Comparison of ENCODE assay signal across 31 cellular contexts in the genomic region with DNA sequence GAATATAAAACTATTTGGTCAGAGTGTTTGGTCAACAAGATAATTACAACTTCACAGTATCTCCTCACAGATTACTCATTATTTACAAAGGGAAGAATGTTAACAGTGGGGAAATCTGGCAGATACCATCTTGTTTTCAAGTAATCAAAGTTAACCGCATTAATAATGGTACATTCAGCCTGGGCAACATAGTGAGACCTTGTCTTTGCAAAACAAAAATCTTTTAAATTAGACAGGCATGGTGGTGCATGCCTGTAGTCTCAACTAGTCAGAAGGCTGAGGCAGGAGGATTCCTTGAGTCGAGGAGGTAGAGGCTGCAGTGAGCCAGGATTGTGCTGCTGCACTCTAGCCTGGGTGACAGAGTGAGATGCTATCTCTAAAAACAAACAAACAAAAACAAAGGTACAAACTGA.
DNase-seq lines count a peak whose midpoint lies in the region; FAIRE-seq and TF ChIP-seq lines count a peak whose summit lies in the region.
"Had no signal": no experiment of that assay in that cellular context is flagged by ENCODE, and none has a peak within 500 bp of the region (broad histone marks: within the 10 kb centered on the region; RNA-seq: fewer than 3 reads in every experiment).

No MANE protein-coding gene starts in this region.

- H3K36me3 Mint-ChIP-seq in glutamatergic neuron (ENCODE audit: unreplicated experiment): peaks cover 17% of the 10 kb centered on the region
- H3K36me3 Mint-ChIP-seq in activated naive CD8-positive, alpha-beta T cell treated with anti-CD3 and anti-CD28 coated beads for 36 hours: peaks cover 26% of the 10 kb centered on the region

- H3K27ac ChIP-seq in endothelial cell of umbilical vein (ENCODE audit: insufficient read depth, low read depth, low read length) (no peak overlapping the region), RWPE1 (no peak overlapping the region)
- H3K27ac ChIP-seq: 22Rv1, ascending aorta, coronary artery, esophagus squamous epithelium, gastroesophageal sphincter, neutrophil, right lobe of liver, SJSA1, upper lobe of right lung had no signal

- H3K9me3 ChIP-seq in endothelial cell of umbilical vein (replicated peaks; ENCODE audit: control insufficient read depth, insufficient read depth, low read length): no peaks in the 10 kb centered on the region
- H3K9me3 ChIP-seq: HAP-1, neutrophil, right lobe of liver, SJSA1 had no signal

- DNase-seq in NCI-H2196 (lab: John Stamatoyannopoulos, UW; ENCODE audit: unreplicated experiment): peak; percentile 10
- DNase-seq in NCI-H2196 treated with DMSO at 0.1 percent for 48 hours (lab: John Stamatoyannopoulos, UW; ENCODE audit: unreplicated experiment): no peak
- DNase-seq in NCI-H748 (lab: John Stamatoyannopoulos, UW; ENCODE audit: unreplicated experiment): peak; percentile 14
- peak; percentile 16 for DNase-seq in endothelial cell of umbilical vein (ENCODE audit: low read depth, low spot score)
- DNase-seq in NCI-H1930 (lab: John Stamatoyannopoulos, UW): no peak
- no peak for DNase-seq in glutamatergic neuron
- no peak for DNase-seq in RWPE1 (ENCODE audit: low spot score)
- DNase-seq in activated naive CD8-positive, alpha-beta T cell treated with anti-CD3 and anti-CD28 coated beads for 36 hours: no peak
- DNase-seq: activated CD4-positive, alpha-beta memory T cell treated with anti-CD3 and anti-CD28 coated beads, Interleukin-2, amount 10 ng/mL, durations not matched to agents 7 days and 5 days; activated CD4-positive, alpha-beta T cell treated with anti-CD3 and anti-CD28 coated beads for 1 hour; CD4-positive, alpha-beta memory T cell; effector memory CD8-positive, alpha-beta T cell; esophagus squamous epithelium; hippocampal formation; KBM-7; NCI-H1436; NCI-H510A; right lobe of liver; stimulated activated CD4-positive, alpha-beta T cell treated with anti-CD3 and anti-CD28 coated beads, Interleukin-2, amount 100 ng/mL, for 48 hours; substantia nigra; T-cell; upper lobe of right lung had no signal

- H3K9me1 ChIP-seq in endothelial cell of umbilical vein (replicated peaks; ENCODE audit: control insufficient read depth, extremely low read depth, insufficient read depth, low read length): no peaks in the 10 kb centered on the region

- no peaks in the 10 kb centered on the region for H3K36me3 ChIP-seq in endothelial cell of umbilical vein (ENCODE audit: control insufficient read depth in 2 of 2, extremely low read depth in 1 of 2, insufficient read depth in 2 of 2, low read length in 2 of 2)
- H3K36me3 ChIP-seq: HAP-1, neutrophil, SJSA1, upper lobe of right lung had no signal

- H3K79me2 ChIP-seq in endothelial cell of umbilical vein (ENCODE audit: control insufficient read depth, insufficient read depth, low read length): peaks cover 4% of the 10 kb centered on the region

- H2AFZ ChIP-seq in endothelial cell of umbilical vein (ENCODE audit: low read depth, low read length): no peak overlapping the region

- no peak for FAIRE-seq in endothelial cell of umbilical vein (lab: Jason Lieb, UNC)
- FAIRE-seq: TTC549 had no signal

- H3K9ac ChIP-seq in endothelial cell of umbilical vein (replicated peaks; ENCODE audit: extremely low read depth, insufficient read depth, low read length): no peak overlapping the region

- no peaks in the 10 kb centered on the region for H4K20me1 ChIP-seq in endothelial cell of umbilical vein (replicated peaks; ENCODE audit: control insufficient read depth, extremely low read depth, insufficient read depth, low read length)

- H3K4me3 ChIP-seq in endothelial cell of umbilical vein (replicated peaks in 1 of 3; ENCODE audit: insufficient read depth in 1 of 3, low read depth in 1 of 3, low read length in 3 of 3): no peak overlapping the region
- H3K4me3 ChIP-seq: ascending aorta, coronary artery, esophagus squamous epithelium, gastroesophageal sphincter, HAP-1, right lobe of liver, SJSA1, upper lobe of right lung had no signal

- H3K4me2 ChIP-seq in endothelial cell of umbilical vein (ENCODE audit: insufficient read depth, low read length): no peak overlapping the region

- no peak overlapping the region for H3K4me3 Mint-ChIP-seq in glutamatergic neuron (ENCODE audit: unreplicated experiment)
- no peak overlapping the region for H3K4me3 Mint-ChIP-seq in activated naive CD8-positive, alpha-beta T cell treated with anti-CD3 and anti-CD28 coated beads for 36 hours
- H3K4me3 Mint-ChIP-seq: activated CD4-positive, alpha-beta memory T cell treated with anti-CD3 and anti-CD28 coated beads, Interleukin-2, amount 10 ng/mL, durations not matched to agents 7 days and 5 days; CD4-positive, alpha-beta memory T cell; effector memory CD8-positive, alpha-beta T cell; T-cell had no signal

- no peaks in the 10 kb centered on the region for H3K27me3 Mint-ChIP-seq in glutamatergic neuron (ENCODE audit: unreplicated experiment)
- no peaks in the 10 kb centered on the region for H3K27me3 Mint-ChIP-seq in activated naive CD8-positive, alpha-beta T cell treated with anti-CD3 and anti-CD28 coated beads for 36 hours
- H3K27me3 Mint-ChIP-seq: activated CD4-positive, alpha-beta memory T cell treated with anti-CD3 and anti-CD28 coated beads, Interleukin-2, amount 10 ng/mL, durations not matched to agents 7 days and 5 days; CD4-positive, alpha-beta memory T cell; effector memory CD8-positive, alpha-beta T cell; T-cell had no signal

- intact Hi-C loops in endothelial cell of umbilical vein (cut with micrococcal nuclease): no loop called here

- H3K27ac Mint-ChIP-seq in glutamatergic neuron (ENCODE audit: unreplicated experiment): no peak overlapping the region
- H3K27ac Mint-ChIP-seq in activated naive CD8-positive, alpha-beta T cell treated with anti-CD3 and anti-CD28 coated beads for 36 hours: no peak overlapping the region
- H3K27ac Mint-ChIP-seq: activated CD4-positive, alpha-beta memory T cell treated with anti-CD3 and anti-CD28 coated beads, Interleukin-2, amount 10 ng/mL, durations not matched to agents 7 days and 5 days; activated naive CD4-positive, alpha-beta T cell treated with anti-CD3 and anti-CD28 coated beads, Interleukin-2, amount 50 U/mL, for 72 hours; effector memory CD8-positive, alpha-beta T cell; T-cell had no signal

- no peaks in the 10 kb centered on the region for H3K27me3 ChIP-seq in endothelial cell of umbilical vein (ENCODE audit: control insufficient read depth in 2 of 2, insufficient read depth in 2 of 2, low read length in 2 of 2)
- H3K27me3 ChIP-seq: ascending aorta, esophagus squamous epithelium, gastroesophageal sphincter, neutrophil, right lobe of liver, SJSA1, upper lobe of right lung had no signal

- TF ChIP-seq CTCF in endothelial cell of umbilical vein (IDR thresholded peaks at IDR 0.05; ENCODE audit: extremely low read depth in 1 of 2, insufficient read depth in 1 of 2, low read depth in 1 of 2, low read length in 2 of 2) (no peak), glutamatergic neuron (IDR thresholded peaks at IDR 0.05; ENCODE audit: partially characterized antibody, unreplicated experiment) (no peak), RWPE1 (conservative IDR thresholded peaks at IDR 0.05; ENCODE audit: low read depth) (no peak)

- POLR2A ChIA-PET in endothelial cell of umbilical vein (lab: Charles Lee): no interaction called here
- POLR2A ChIA-PET in RWPE1 (lab: Yijun Ruan, JAX; ENCODE audit: low non-redundant PET): no interaction called here

- no peaks in the 10 kb centered on the region for H3K4me1 Mint-ChIP-seq in glutamatergic neuron (ENCODE audit: low read depth, unreplicated experiment)
- no peaks in the 10 kb centered on the region for H3K4me1 Mint-ChIP-seq in activated naive CD8-positive, alpha-beta T cell treated with anti-CD3 and anti-CD28 coated beads for 36 hours
- H3K4me1 Mint-ChIP-seq: activated CD4-positive, alpha-beta memory T cell treated with anti-CD3 and anti-CD28 coated beads, Interleukin-2, amount 10 ng/mL, durations not matched to agents 7 days and 5 days; CD4-positive, alpha-beta memory T cell; T-cell had no signal

- peaks cover 7% of the 10 kb centered on the region for H3K4me1 ChIP-seq in endothelial cell of umbilical vein (ENCODE audit: control insufficient read depth, extremely low read depth, insufficient read depth, low read length)
- H3K4me1 ChIP-seq: ascending aorta, esophagus squamous epithelium, gastroesophageal sphincter, right lobe of liver, upper lobe of right lung had no signal

- no TSS peak for BruUV-seq in endothelial cell of umbilical vein (replicated peaks; lab: Mats Ljungman, UMichigan)

- no peak for TF ChIP-seq POLR2A in endothelial cell of umbilical vein (IDR thresholded peaks at IDR 0.05; ENCODE audit: low read depth, low read length)

- CTCF ChIA-PET in endothelial cell of umbilical vein (lab: Charles Lee): interaction anchor here (1.1 kb wide), 1 partner anchor 20 kb away, joined by 3 read pairs; no protein-coding TSS in a partner anchor
- CTCF ChIA-PET in RWPE1 (lab: Yijun Ruan, JAX): interaction anchor here (1.0 kb wide), 1 partner anchor 101 kb away, joined by 3 read pairs; no protein-coding TSS in a partner anchor

- dilution Hi-C loops in endothelial cell of umbilical vein (cut with MboI; ENCODE audit: extremely low pct_ligation_motif_present, low sequenced_read_pairs): no loop called here

- H3K9me3 Mint-ChIP-seq in glutamatergic neuron (ENCODE audit: unreplicated experiment): peaks cover 8% of the 10 kb centered on the region
- peaks cover 20% of the 10 kb centered on the region for H3K9me3 Mint-ChIP-seq in activated naive CD8-positive, alpha-beta T cell treated with anti-CD3 and anti-CD28 coated beads for 36 hours

TF ChIP-seq in endothelial cell of umbilical vein, 7 proteins besides CTCF, POLR2A, EP300 and RAD21:
- peak; percentile 13 for TF ChIP-seq GATA2 (IDR thresholded peaks at IDR 0.05; ENCODE audit: insufficient read depth, insufficient read length, low read depth, low read length)
- TF ChIP-seq FOS (IDR thresholded peaks at IDR 0.05; ENCODE audit: borderline replicate concordance, insufficient read depth, low read length): no peak

Comparison
In these comparisons a context has a peak if more than half of its experiments do, and no peak if none do; other contexts are left out.
1. DNase-seq: peak in NCI-H2196 (single experiment), NCI-H748 (single experiment) and endothelial cell of umbilical vein (single experiment); none in NCI-H2196 treated with DMSO at 0.1 percent for 48 hours (single experiment), NCI-H1930 (0 of 2), glutamatergic neuron (single experiment), RWPE1 (single experiment) and activated naive CD8-positive, alpha-beta T cell treated with anti-CD3 and anti-CD28 coated beads for 36 hours (single experiment).